Comparison of ENCODE assay signal across 25 cellular contexts in the genomic region with DNA sequence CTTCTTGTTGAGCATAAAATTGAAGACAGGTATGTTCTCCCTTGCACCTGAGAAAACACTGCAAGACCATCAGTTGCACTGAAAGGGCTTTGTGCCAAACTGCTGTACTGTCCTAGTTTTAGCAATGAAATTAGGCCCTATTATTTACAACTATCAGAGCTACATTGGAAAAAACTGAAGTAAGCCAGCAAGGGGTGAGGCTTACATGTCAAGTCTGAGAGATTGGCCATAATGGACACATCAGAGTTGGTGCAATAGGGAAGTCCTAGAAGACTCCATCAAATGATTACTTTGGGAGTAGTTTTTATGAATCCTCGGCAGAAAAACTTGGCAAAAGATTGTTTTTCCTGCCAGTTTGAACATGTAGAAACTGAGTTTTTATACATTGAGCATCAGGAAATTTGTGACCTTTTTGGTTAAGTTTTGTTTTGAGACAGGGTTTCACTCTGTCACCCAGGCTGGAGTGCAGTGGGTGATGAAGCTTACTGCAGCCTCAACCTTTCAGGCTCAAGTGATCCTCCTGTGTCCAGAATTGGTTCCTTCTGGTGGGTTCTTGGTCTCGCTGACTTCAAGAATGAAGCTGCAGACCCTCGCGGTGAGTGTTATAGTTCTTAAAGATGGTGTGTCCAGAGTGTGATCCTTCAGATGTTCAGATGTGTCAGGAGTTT.
"Had no signal": no experiment of that assay in that cellular context is flagged by ENCODE, and none has a peak within 500 bp of the region (broad histone marks: within the 10 kb centered on the region; RNA-seq: fewer than 3 reads in every experiment).

No MANE protein-coding gene starts in this region.

- H3K27ac Mint-ChIP-seq: naive thymus-derived CD8-positive, alpha-beta T cell; nephron had no signal

- H3K4me3 ChIP-seq: heart right ventricle, hepatocyte, left ventricle myocardium inferior, lung, pancreas, prostate gland, skin epidermis, tibial nerve, upper lobe of right lung had no signal

- H2AFZ ChIP-seq: hepatocyte had no signal

- H3K4me3 Mint-ChIP-seq: naive thymus-derived CD8-positive, alpha-beta T cell; nephron; neural crest cell had no signal

- H3K27ac ChIP-seq: heart right ventricle, hepatocyte, left ventricle myocardium inferior, pancreas, prostate gland, skin epidermis, tibial nerve, upper lobe of right lung had no signal

- H3K27me3 ChIP-seq: heart right ventricle, hepatocyte, tibial nerve, upper lobe of right lung had no signal

- H3K4me2 ChIP-seq: hepatocyte had no signal

- DNase-seq: heart right ventricle; islet precursor cell; left ventricle myocardium inferior; midbrain; naive thymus-derived CD8-positive, alpha-beta T cell; nucleus accumbens; pancreas; posterior cingulate gyrus; retina; right cardiac atrium; stimulated activated CD4-positive, alpha-beta T cell treated with anti-CD3 and anti-CD28 coated beads, Interleukin-12 subunit alpha, Interleukin-12 subunit beta, amount 100 ng/mL, for 4 hours; stimulated activated CD4-positive, alpha-beta T cell treated with anti-CD3 and anti-CD28 coated beads, Interleukin-15, amount 100 ng/mL, for 24 hours; stimulated activated CD4-positive, alpha-beta T cell treated with anti-CD3 and anti-CD28 coated beads, Interleukin-2, amount 100 ng/mL, for 24 hours; stimulated activated CD4-positive, alpha-beta T cell treated with anti-CD3 and anti-CD28 coated beads, Interleukin-4, amount 100 ng/mL, for 1 hour; stimulated activated naive CD4-positive, alpha-beta T cell treated with Interleukin-2 at 50 U/mL for 16 hours; substantia nigra; upper lobe of right lung had no signal

- H3K4me1 Mint-ChIP-seq: naive thymus-derived CD8-positive, alpha-beta T cell; nephron; neural crest cell had no signal

- H3K4me1 ChIP-seq: heart right ventricle, left ventricle myocardium inferior, pancreas, prostate gland, tibial nerve, upper lobe of right lung had no signal

- ATAC-seq: heart right ventricle; naive thymus-derived CD8-positive, alpha-beta T cell; pancreas; right cardiac atrium; sciatic nerve; upper lobe of right lung had no signal

- H3K79me2 ChIP-seq: hepatocyte had no signal

- H3K36me3 ChIP-seq: heart right ventricle, left ventricle myocardium inferior, pancreas, prostate gland, tibial nerve, upper lobe of right lung had no signal

- H3K9me3 ChIP-seq: pancreas, prostate gland, upper lobe of right lung had no signal

- H3K36me3 Mint-ChIP-seq: naive thymus-derived CD8-positive, alpha-beta T cell had no signal
